In genomic region chr12:121015825-121016766, GRCh38 we compare ENCODE assay signal across 8 cellular contexts. TPM values are rescaled to one million over a fixed set of nuclear protein-coding genes. Genes with fewer than 3 reads are reported as not detected.
DNase-seq lines count a peak whose midpoint lies in the region; ATAC-seq, FAIRE-seq and TF ChIP-seq lines count a peak whose summit lies in the region.

A gene with protein sequence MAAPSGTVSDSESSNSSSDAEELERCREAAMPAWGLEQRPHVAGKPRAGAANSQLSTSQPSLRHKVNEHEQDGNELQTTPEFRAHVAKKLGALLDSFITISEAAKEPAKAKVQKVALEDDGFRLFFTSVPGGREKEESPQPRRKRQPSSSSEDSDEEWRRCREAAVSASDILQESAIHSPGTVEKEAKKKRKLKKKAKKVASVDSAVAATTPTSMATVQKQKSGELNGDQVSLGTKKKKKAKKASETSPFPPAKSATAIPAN (minus strand): TSS chr12:121016487. CDS start chr12:121016474, 13 bp downstream.

- TF ChIP-seq CTCF in transverse colon (IDR thresholded peaks at IDR 0.05) = no peak

- peaks cover 7 to 12% (median 9%) of the 10 kb centered on the region in 4 donors for H3K4me1 ChIP-seq in transverse colon

- no peaks in the 10 kb centered on the region for H3K9me3 ChIP-seq in transverse colon

- peak; percentile 88 for ATAC-seq in HG02840 (IDR thresholded peaks at IDR 0.05; ENCODE audit: low FRiP score, unreplicated experiment)

- H3K4me3 ChIP-seq in transverse colon = peak within 1 kb of the TSS; percentile 63 to 81 (median 77)

- H3K27me3 ChIP-seq in transverse colon = no peaks in the 10 kb centered on the region

- TF ChIP-seq EP300 in transverse colon (IDR thresholded peaks at IDR 0.05; ENCODE audit: low read depth) = no peak

- intact Hi-C loops in cardiac septum (cut with DNase I) (loop anchor here (5.0 kb wide), 1 partner anchor 489 kb away; the partner anchor contains the start of gene COQ5), transverse colon (cut with DNase I; ENCODE audit: low total_unique reads) (no loop called here)

- DNase-seq in GM12892 (ENCODE audit: insufficient read length) (peak; percentile 76), NCI-H1436 (lab: John Stamatoyannopoulos, UW) (peak; percentile 91), SW480 (ENCODE audit: low spot score) (peak; percentile 91), cardiac septum (ENCODE audit: low spot score) (peak; percentile 97), pons (ENCODE audit: low spot score) (peak; percentile 95), transverse colon (peak; percentile 94)
- peak; percentile 84 for DNase-seq in activated naive CD8-positive, alpha-beta T cell treated with anti-CD3 and anti-CD28 coated beads, Interleukin-2, amount 50 U/mL, for 16 hours (ENCODE audit: low read depth, low spot score)

- 0 to 1% methylated on average over 7 to 34 of the region's 34 CpGs for WGBS in transverse colon (ENCODE audit: low coverage in 1 of 2), 2 donors

- H3K36me3 ChIP-seq in transverse colon = no peaks in the 10 kb centered on the region

- in situ Hi-C loops in transverse colon (cut with MboI; ENCODE audit: low pct_ligation_motif_present in 1 of 4, low pct_unique_long_range_greater_than_20kb in 1 of 4, low sequenced_read_pairs in 3 of 4) = no loop called here

- H3K27ac ChIP-seq in transverse colon = peak within 1 kb of the TSS; percentile 72 to 85 (median 78)

- FAIRE-seq in GM12892 (lab: Jason Lieb, UNC) = peak; percentile 93

- TF ChIP-seq POLR2A in GM12892 (IDR thresholded peaks at IDR 0.05; ENCODE audit: low read depth, low read length) = peak; percentile 71; the same call in 1 of the 2 replicates
- no peak for TF ChIP-seq POLR2A in transverse colon (IDR thresholded peaks at IDR 0.05)

RNA-seq across cellular contexts. Expression of the gene that starts here (rescaled TPM):
- polyA plus RNA-seq in GM12892 (2012; ENCODE audit: missing spikeins) = 9.2 TPM
- total RNA-seq in cardiac septum (9.1 TPM), transverse colon (10 to 100 TPM in 2 of 4 donors, 1 to 10 TPM in 2; 7.0 to 32.2 (median 18.0) TPM)

Comparison
In these comparisons a context has a peak if more than half of its experiments do, and no peak if none do; other contexts are left out.
1. Peak in every context shown above with its lines: DNase-seq, ATAC-seq, H3K4me3 ChIP-seq and H3K27ac ChIP-seq.